ENCODE assay signal across 26 cellular contexts in genomic region chr15:62698646-62699045, GRCh38.
"Had no signal": no experiment of that assay in that cellular context is flagged by ENCODE, and none has a peak within 500 bp of the region (broad histone marks: within the 10 kb centered on the region; RNA-seq: fewer than 3 reads in every experiment).

No MANE protein-coding gene starts in this region.

- H3K27ac ChIP-seq: adrenal gland, breast epithelium, SJSA1 had no signal

- ATAC-seq: activated CD8-positive, alpha-beta T cell treated with anti-CD3 and anti-CD28 coated beads, Interleukin-2, amount 10 ng/mL, durations not matched to agents 7 days and 5 days; SK-N-SH treated with all-trans-retinoic acid at 6 μM for 48 hours had no signal

- H3K4me1 ChIP-seq: adrenal gland, breast epithelium, SJSA1 had no signal

- H3K27me3 ChIP-seq: adrenal gland, breast epithelium, SJSA1 had no signal

- H3K9me3 ChIP-seq: adrenal gland, breast epithelium had no signal

- H3K4me3 ChIP-seq: adrenal gland, breast epithelium, SJSA1 had no signal

- DNase-seq: activated CD4-positive, alpha-beta T cell treated with anti-CD3 and anti-CD28 coated beads for 48 hours; activated CD4-positive, alpha-beta T cell treated with anti-CD3 and anti-CD28 coated beads, Interleukin-2, amount 50 U/mL, for 4 hours; activated CD4-positive, CD25-positive, alpha-beta regulatory T cell treated with anti-CD3 and anti-CD28 coated beads, Interleukin-2, amount 50 U/mL, for 72 hours; activated CD8-positive, alpha-beta memory T cell treated with anti-CD3 and anti-CD28 coated beads, Interleukin-2, amount 50 U/mL, for 48 hours; activated CD8-positive, alpha-beta T cell treated with anti-CD3 and anti-CD28 coated beads, Interleukin-2, amount 10 ng/mL, durations not matched to agents 7 days and 5 days; activated naive CD4-positive, alpha-beta T cell treated with anti-CD3 and anti-CD28 coated beads, Interleukin-2, amount 50 U/mL, for 16 hours; activated naive CD8-positive, alpha-beta T cell treated with anti-CD3 and anti-CD28 coated beads, Interleukin-2, amount 10 ng/mL, durations not matched to agents 7 days and 5 days; activated T-cell treated with anti-CD3 and anti-CD28 coated beads, Interleukin-2, amount 50 U/mL, for 1 hour; adrenal gland; aorta; Kasumi-1; KBM-7; NCI-H1105 treated with DMSO at 0.1 percent for 48 hours; NCI-H1436 treated with DMSO at 0.1 percent for 48 hours; NCI-H187; NCI-H2081; NCI-H2171; NCI-H2227 treated with DMSO at 0.1 percent for 48 hours; NCI-H446 treated with DMSO at 0.1 percent for 48 hours; NCI-H524 treated with DMSO at 0.1 percent for 48 hours; NCI-H82; SHP77; SW 1271 had no signal

- H3K36me3 ChIP-seq: breast epithelium had no signal
